In genomic region chr5:178831049-178831448, GRCh38 we compare ENCODE assay signal across 14 cellular contexts. TPM values are rescaled to one million over a fixed set of nuclear protein-coding genes. Genes with fewer than 3 reads are reported as not detected.
DNase-seq lines count a peak whose midpoint lies in the region; ATAC-seq and TF ChIP-seq lines count a peak whose summit lies in the region.
"Had no signal": no experiment of that assay in that cellular context is flagged by ENCODE, and none has a peak within 500 bp of the region (broad histone marks: within the 10 kb centered on the region; RNA-seq: fewer than 3 reads in every experiment).

No MANE protein-coding gene starts in this region.

- H3K27me3 Mint-ChIP-seq in GM23338 (ENCODE audit: insufficient read depth, low read depth, poor library complexity) (peaks cover 5% of the 10 kb centered on the region), endodermal cell (ENCODE audit: insufficient read depth) (no peaks in the 10 kb centered on the region)
- H3K27me3 Mint-ChIP-seq: CD4-positive, alpha-beta T cell had no signal

- H3K79me2 ChIP-seq in GM23338 (replicated peaks; ENCODE audit: insufficient read depth) (no peaks in the 10 kb centered on the region), PC-3 (ENCODE audit: low read length) (no peaks in the 10 kb centered on the region)

- no TSS peak for BruUV-seq in PC-3 (replicated peaks; lab: Mats Ljungman, UMichigan)

- no peaks in the 10 kb centered on the region for H3K9me3 ChIP-seq in PC-3 (ENCODE audit: low read length)
- H3K9me3 ChIP-seq in endodermal cell (ENCODE audit: control insufficient read depth, low read length), result peaks cover 2% of the 10 kb centered on the region

- H3K4me2 ChIP-seq in GM23338 (no peak overlapping the region), PC-3 (ENCODE audit: low read length) (no peak overlapping the region)

- no peak overlapping the region for H3K27ac Mint-ChIP-seq in GM23338
- no peak overlapping the region for H3K27ac Mint-ChIP-seq in endodermal cell
- no peak overlapping the region for H3K27ac Mint-ChIP-seq in stimulated activated effector memory CD8-positive, alpha-beta T cell treated with anti-CD3 and anti-CD28 coated beads, Interleukin-12 subunit alpha, Interleukin-12 subunit beta, amount 100 ng/mL, for 72 hours
- H3K27ac Mint-ChIP-seq: CD4-positive, alpha-beta T cell had no signal

- H3K9me3 Mint-ChIP-seq in GM23338, result peaks cover 84% of the 10 kb centered on the region
- peaks cover 4% of the 10 kb centered on the region for H3K9me3 Mint-ChIP-seq in endodermal cell
- no peaks in the 10 kb centered on the region for H3K9me3 Mint-ChIP-seq in stimulated activated effector memory CD8-positive, alpha-beta T cell treated with anti-CD3 and anti-CD28 coated beads, Interleukin-12 subunit alpha, Interleukin-12 subunit beta, amount 100 ng/mL, for 72 hours
- H3K9me3 Mint-ChIP-seq: CD4-positive, alpha-beta T cell had no signal

- H3K4me1 ChIP-seq in GM23338 (ENCODE audit: insufficient read depth) (peaks cover 9% of the 10 kb centered on the region), PC-3 (ENCODE audit: insufficient read depth, low read length) (no peaks in the 10 kb centered on the region), endodermal cell (ENCODE audit: control insufficient read depth, insufficient read depth, low read length) (no peaks in the 10 kb centered on the region)

- H3K9ac ChIP-seq in PC-3 (ENCODE audit: low read length), result no peak overlapping the region
- no peak overlapping the region for H3K9ac ChIP-seq in endodermal cell (ENCODE audit: extremely low read depth, low read length, poor library complexity, severe bottlenecking)

- H3K4me3 ChIP-seq in GM23338, result no peak overlapping the region
- H3K4me3 ChIP-seq in PC-3 (ENCODE audit: low read length), result no peak overlapping the region
- no peak overlapping the region for H3K4me3 ChIP-seq in endodermal cell (ENCODE audit: low read length)

- ATAC-seq in GM23338, result peak; percentile 73
- no peak for ATAC-seq in PC-3
- peak; percentile 19 for ATAC-seq in stimulated activated effector memory CD8-positive, alpha-beta T cell treated with anti-CD3 and anti-CD28 coated beads, Interleukin-12 subunit alpha, Interleukin-12 subunit beta, amount 100 ng/mL, for 72 hours
- no peak for ATAC-seq in GM18502 (IDR thresholded peaks at IDR 0.05; ENCODE audit: poor library complexity, unreplicated experiment)

- 77 to 80% methylated on average over 3 to 10 of the region's 10 CpGs for WGBS in endodermal cell (ENCODE audit: insufficient coverage in 1 of 2, insufficient read length in 1 of 2), 2 experiments

- no peak overlapping the region for H3K4me3 Mint-ChIP-seq in GM23338
- no peak overlapping the region for H3K4me3 Mint-ChIP-seq in endodermal cell
- H3K4me3 Mint-ChIP-seq in stimulated activated effector memory CD8-positive, alpha-beta T cell treated with anti-CD3 and anti-CD28 coated beads, Interleukin-12 subunit alpha, Interleukin-12 subunit beta, amount 100 ng/mL, for 72 hours, result no peak overlapping the region
- H3K4me3 Mint-ChIP-seq: CD4-positive, alpha-beta T cell had no signal

- H3K9me2 ChIP-seq in GM23338 (ENCODE audit: insufficient read depth) (0 out of 2 replicates have a peak, but pooled peaks cover 3% of the 10 kb centered on the region), PC-3 (replicated peaks; ENCODE audit: low read length) (no peaks in the 10 kb centered on the region)

- H3K4me1 Mint-ChIP-seq in GM23338 (peaks cover 4% of the 10 kb centered on the region; the same call in 1 of the 3 replicates), endodermal cell (no peaks in the 10 kb centered on the region)
- no peaks in the 10 kb centered on the region for H3K4me1 Mint-ChIP-seq in stimulated activated effector memory CD8-positive, alpha-beta T cell treated with anti-CD3 and anti-CD28 coated beads, Interleukin-12 subunit alpha, Interleukin-12 subunit beta, amount 100 ng/mL, for 72 hours

- CTCF ChIA-PET in PC-3 (lab: Charles Lee), result no interaction called here

- POLR2A ChIA-PET in PC-3 (lab: Charles Lee; ENCODE audit: unreplicated experiment), result no interaction called here

- H3K36me3 ChIP-seq in GM23338 (ENCODE audit: insufficient read depth), result no peaks in the 10 kb centered on the region
- no peaks in the 10 kb centered on the region for H3K36me3 ChIP-seq in PC-3 (ENCODE audit: low read depth, low read length)
- no peaks in the 10 kb centered on the region for H3K36me3 ChIP-seq in endodermal cell (ENCODE audit: control insufficient read depth, insufficient read depth, low read length)

- DNase-seq in GM23338 (ENCODE audit: low spot score), result peak; percentile 52
- DNase-seq in PC-3, result no peak
- DNase-seq in endodermal cell, result peak; percentile 63
- no peak for DNase-seq in stimulated activated effector memory CD8-positive, alpha-beta T cell treated with anti-CD3 and anti-CD28 coated beads, Interleukin-12 subunit alpha, Interleukin-12 subunit beta, amount 100 ng/mL, for 72 hours (ENCODE audit: low spot score in 2 of 2)
- DNase-seq in glomerular visceral epithelial cell (ENCODE audit: extremely low spot score), result no peak
- no peak for DNase-seq in foreskin melanocyte
- DNase-seq: ACHN; CD4-positive, alpha-beta T cell; NCI-H1092 treated with DMSO at 0.1 percent for 48 hours; NCI-H2081 treated with DMSO at 0.1 percent for 48 hours; NCI-H510A; NCI-H82 had no signal

- H3K27me3 ChIP-seq in GM23338 (ENCODE audit: insufficient read depth) (no peaks in the 10 kb centered on the region), PC-3 (ENCODE audit: low read length) (peaks cover 36% of the 10 kb centered on the region), endodermal cell (ENCODE audit: control insufficient read depth, insufficient read depth, low read length, poor library complexity, severe bottlenecking) (no peaks in the 10 kb centered on the region)

- H3K36me3 Mint-ChIP-seq in GM23338 (ENCODE audit: low read depth) (peaks cover 7% of the 10 kb centered on the region; the same call in 1 of the 3 replicates), endodermal cell (ENCODE audit: low read depth) (no peaks in the 10 kb centered on the region)
- no peaks in the 10 kb centered on the region for H3K36me3 Mint-ChIP-seq in stimulated activated effector memory CD8-positive, alpha-beta T cell treated with anti-CD3 and anti-CD28 coated beads, Interleukin-12 subunit alpha, Interleukin-12 subunit beta, amount 100 ng/mL, for 72 hours

- H3K27ac ChIP-seq in GM23338 (ENCODE audit: low read depth) (no peak overlapping the region), PC-3 (ENCODE audit: low read length) (no peak overlapping the region), endodermal cell (ENCODE audit: low read depth, low read length) (no peak overlapping the region)
- H3K27ac ChIP-seq: RWPE1 had no signal

- no peaks in the 10 kb centered on the region for H4K20me1 ChIP-seq in GM23338 (replicated peaks; ENCODE audit: insufficient read depth)
- no peaks in the 10 kb centered on the region for H4K20me1 ChIP-seq in PC-3 (ENCODE audit: low read length)

- intact Hi-C loops in PC-3 (cut with micrococcal nuclease), result loop anchor here (10.0 kb wide), 1 partner anchor 206 kb away; the partner anchor contains the start of gene CLK4

- H3F3A ChIP-seq in GM23338 (replicated peaks; ENCODE audit: low read depth) (no peaks in the 10 kb centered on the region), PC-3 (ENCODE audit: low read length, unreplicated experiment) (no peaks in the 10 kb centered on the region)

- TF ChIP-seq CTCF in GM23338 (conservative IDR thresholded peaks at IDR 0.05; ENCODE audit: low read depth in 2 of 2), result peak; percentile 13 to 28; a peak in 3 of 4 replicates
- TF ChIP-seq CTCF in PC-3 (conservative IDR thresholded peaks at IDR 0.05; ENCODE audit: low read depth, low read length), result 0 out of 2 replicates have a peak, but pooled peaks have one; percentile 18
- peak; percentile 60 for TF ChIP-seq CTCF in endodermal cell (conservative IDR thresholded peaks at IDR 0.05)

- H2AFZ ChIP-seq in GM23338, result no peak overlapping the region
- no peak overlapping the region for H2AFZ ChIP-seq in PC-3 (ENCODE audit: low read length)

TF ChIP-seq in GM23338, 12 proteins besides CTCF, POLR2A, EP300 and RAD21:
- TF ChIP-seq ZNF331 (CRISPR knock-in tag; IDR thresholded peaks at IDR 0.05; ENCODE audit: low read depth) (no peak), JUNB (IDR thresholded peaks at IDR 0.05; ENCODE audit: unreplicated experiment) (no peak), ZNF114 (CRISPR knock-in tag; IDR thresholded peaks at IDR 0.05) (no peak), POLR2AphosphoS5 (IDR thresholded peaks at IDR 0.05; ENCODE audit: low read depth) (no peak), CREB1 (CRISPR knock-in tag; IDR thresholded peaks at IDR 0.05; ENCODE audit: low read depth) (no peak), EZH2 (IDR thresholded peaks at IDR 0.05; ENCODE audit: low read depth, unreplicated experiment) (no peak)
TF ChIP-seq in GM23338: peak in this region for 0.

RNA-seq across cellular contexts. Expression of gene ZNF354B, which starts 28.7 kb away (rescaled TPM):
- 11.5 and 12.3 TPM in 2 replicates for total RNA-seq in GM23338 (2014; rRNA removed; shearing (Covaris generic))
- 9.0 and 9.2 TPM in 2 replicates for polyA plus RNA-seq in GM23338 (2016; fragmentation: Nextera tagmentation; extraction: Ambion mirVana)
- total RNA-seq in PC-3 (2014; rRNA removed) (5.9 and 6.2 TPM in 2 replicates), endodermal cell (10 to 100 TPM; 24.3 to 26.0 TPM)
- polyA plus RNA-seq in endodermal cell (2013, experiment 1 of 2), result 16.9 TPM
- polyA plus RNA-seq in endodermal cell (2013, experiment 2 of 2), result 17.2 TPM

Comparison
In these comparisons a context has a peak if more than half of its experiments do, and no peak if none do; other contexts are left out.
1. ATAC-seq: peak in GM23338 (single experiment) and stimulated activated effector memory CD8-positive, alpha-beta T cell treated with anti-CD3 and anti-CD28 coated beads, Interleukin-12 subunit alpha, Interleukin-12 subunit beta, amount 100 ng/mL, for 72 hours (single experiment); none in PC-3 (single experiment) and GM18502 (single experiment).
2. DNase-seq: peak in GM23338 (single experiment) and endodermal cell (single experiment); none in PC-3 (single experiment), stimulated activated effector memory CD8-positive, alpha-beta T cell treated with anti-CD3 and anti-CD28 coated beads, Interleukin-12 subunit alpha, Interleukin-12 subunit beta, amount 100 ng/mL, for 72 hours (0 of 2), glomerular visceral epithelial cell (single experiment) and foreskin melanocyte (single experiment).
3. Peak in every context shown above with its lines, with median percentiles within 50 percentile points of each other: CTCF ChIP-seq.